Comparison of ENCODE assay signal across 3 cellular contexts in the genomic region with DNA sequence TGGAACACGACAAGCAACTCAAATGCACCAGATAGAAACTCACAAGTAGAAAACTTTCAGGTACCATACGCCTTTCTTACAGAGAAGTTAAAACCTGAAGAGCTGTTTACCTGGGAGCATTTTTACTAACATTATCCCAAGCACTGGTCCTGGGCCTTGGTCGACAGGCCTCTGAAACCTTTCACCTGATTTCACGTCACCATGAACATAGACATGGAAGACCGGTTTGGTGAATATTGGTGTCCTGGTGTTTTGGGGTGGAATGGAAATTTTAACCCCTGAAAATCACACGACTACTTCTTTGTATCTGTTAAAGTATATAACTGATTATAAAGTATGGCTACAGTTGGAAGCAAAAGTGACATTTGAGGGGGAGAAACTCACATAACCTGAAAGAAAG.
"Had no signal": no experiment of that assay in that cellular context is flagged by ENCODE, and none has a peak within 500 bp of the region (broad histone marks: within the 10 kb centered on the region; RNA-seq: fewer than 3 reads in every experiment).

No MANE protein-coding gene starts in this region.

- H3K4me3 ChIP-seq: GM12878 had no signal

- DNase-seq: GDM1, GF-D8 had no signal
